In the genomic region with DNA sequence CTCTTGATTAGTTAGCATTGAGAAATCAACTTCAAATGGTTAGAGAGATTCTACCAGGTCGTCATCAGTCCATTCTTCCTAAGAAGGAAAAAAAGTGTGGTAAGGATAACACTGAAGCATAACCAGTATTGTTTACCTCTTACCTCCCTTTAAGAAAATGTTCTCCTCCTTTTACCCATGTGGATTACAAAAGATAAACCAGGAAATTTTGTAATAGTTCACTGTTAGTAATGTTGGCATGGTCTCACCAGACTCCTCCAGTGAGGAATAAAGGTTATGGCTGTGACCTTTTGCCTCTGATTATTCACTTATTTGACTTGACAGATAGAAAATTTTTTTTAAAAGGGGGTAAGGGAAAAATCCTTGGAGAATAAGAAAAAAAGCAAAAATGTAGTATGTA, we compare ENCODE assay signal across 12 cellular contexts. TPM values are rescaled to one million over a fixed set of nuclear protein-coding genes. Genes with fewer than 3 reads are reported as not detected.
DNase-seq lines count a peak whose midpoint lies in the region; ATAC-seq and TF ChIP-seq lines count a peak whose summit lies in the region.
"Had no signal": no experiment of that assay in that cellular context is flagged by ENCODE, and none has a peak within 500 bp of the region (broad histone marks: within the 10 kb centered on the region; RNA-seq: fewer than 3 reads in every experiment).

No MANE protein-coding gene starts in this region.

- H3K27ac ChIP-seq in substantia nigra (ENCODE audit: low read depth, low read length, poor library complexity, severe bottlenecking) = no peak overlapping the region
- H3K27ac ChIP-seq: C4-2B had no signal

- no peaks in the 10 kb centered on the region for H3K9me3 Mint-ChIP-seq in HFFc6
- H3K9me3 Mint-ChIP-seq: brain had no signal

- peaks cover 74% of the 10 kb centered on the region for H3K36me3 Mint-ChIP-seq in HFFc6 (ENCODE audit: low read depth)

- H3K4me1 Mint-ChIP-seq in HFFc6 (ENCODE audit: low read depth) = peaks cover 75% of the 10 kb centered on the region
- H3K4me1 Mint-ChIP-seq: brain had no signal

- H3K27me3 Mint-ChIP-seq in HFFc6 (ENCODE audit: insufficient read depth) = peaks cover 5% of the 10 kb centered on the region
- H3K27me3 Mint-ChIP-seq: brain, progenitor cell of endocrine pancreas had no signal

- TF ChIP-seq CTCF in HFFc6 (IDR thresholded peaks at IDR 0.05) (no peak), cardiac fibroblast (IDR thresholded peaks at IDR 0.05; ENCODE audit: low read depth, low read length) (no peak)

- H3K27ac Mint-ChIP-seq in HFFc6 = peak overlapping the region; percentile 84
- H3K27ac Mint-ChIP-seq: progenitor cell of endocrine pancreas had no signal

- DNase-seq in ACHN (peak; percentile 44), HFFc6 (peak; percentile 49), cardiac fibroblast (ENCODE audit: low read depth in 2 of 2) (peak; percentile 76 to 90), left lobe of liver (ENCODE audit: low spot score) (no peak), 8988T (no peak), substantia nigra (lab: John Stamatoyannopoulos, UW) (no peak)

- in situ Hi-C loops in ACHN (cut with HindIII; ENCODE audit: low pct_ligation_motif_present, low pct_unique_long_range_greater_than_20kb, low sequenced_read_pairs) = no loop called here

- H3K4me3 ChIP-seq in cardiac fibroblast (replicated peaks in 1 of 2; ENCODE audit: low read depth in 2 of 2, low read length in 2 of 2) = no peak overlapping the region

- peak; percentile 75 for ATAC-seq in left lobe of liver
- ATAC-seq in GM18502 (IDR thresholded peaks at IDR 0.05; ENCODE audit: poor library complexity, unreplicated experiment) = no peak
- no peak for ATAC-seq in GM19023 (IDR thresholded peaks at IDR 0.05; ENCODE audit: unreplicated experiment)
- ATAC-seq: HCT116 had no signal

- peak overlapping the region; percentile 41 for H3K4me3 Mint-ChIP-seq in HFFc6
- H3K4me3 Mint-ChIP-seq: brain had no signal

RNA-seq across cellular contexts. Expression of gene CCNH, which starts 18.3 kb away (rescaled TPM):
- 10 to 100 TPM; 49.5 to 69.0 (median 66.4) TPM for total RNA-seq in HFFc6 (2021; fragmentation: NEBNext Ultra II Directional; extraction: Animal tissue kit (Norgen Biotek cat#: 25700))
- 19.2 TPM for total RNA-seq in left lobe of liver

Comparison
In these comparisons a context has a peak if more than half of its experiments do, and no peak if none do; other contexts are left out.
1. DNase-seq: peak in ACHN (single experiment), HFFc6 (single experiment) and cardiac fibroblast (2 of 2); none in left lobe of liver (single experiment), 8988T (single experiment) and substantia nigra (0 of 49).